In the genomic region with DNA sequence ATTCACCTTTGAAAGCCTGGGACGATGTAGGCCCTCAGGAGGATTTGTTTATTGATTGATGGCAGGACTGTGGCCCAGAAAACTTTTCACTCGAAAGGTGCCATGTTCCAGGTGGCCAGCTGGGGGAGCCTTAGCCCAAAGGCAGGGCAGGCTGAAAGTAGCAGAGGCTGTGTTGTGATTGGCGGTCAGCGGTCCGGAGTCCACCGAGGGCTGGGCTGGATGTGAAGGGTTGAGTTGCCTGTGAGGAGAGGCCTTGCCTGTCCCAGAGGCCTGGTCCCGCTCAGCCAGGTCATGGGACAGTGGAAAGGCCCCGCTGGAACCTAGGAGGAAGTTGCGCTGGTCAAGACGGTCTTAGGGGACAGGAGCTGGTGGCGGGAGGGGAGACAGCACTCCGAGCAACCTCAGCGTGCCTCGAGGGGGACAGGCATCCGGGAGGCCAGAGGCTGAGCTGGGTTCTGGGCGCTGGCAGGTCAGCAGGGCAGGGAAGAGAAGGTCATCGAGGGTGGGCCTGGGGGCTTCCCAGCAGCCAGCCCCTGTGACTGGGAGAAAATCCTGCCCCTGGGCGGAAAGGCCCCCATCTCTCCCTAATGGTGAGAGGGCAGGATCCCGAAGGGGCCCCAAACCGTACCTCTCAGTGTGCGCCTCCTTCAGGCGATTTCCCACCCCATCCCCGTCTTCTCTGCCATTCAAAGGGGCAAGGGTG, we compare ENCODE assay signal across 8 cellular contexts. TPM values are rescaled to one million over a fixed set of nuclear protein-coding genes. Genes with fewer than 3 reads are reported as not detected.
DNase-seq lines count a peak whose midpoint lies in the region; ATAC-seq and TF ChIP-seq lines count a peak whose summit lies in the region.

No MANE protein-coding gene starts in this region.

- H3K9me3 Mint-ChIP-seq in glutamatergic neuron (ENCODE audit: unreplicated experiment): peaks cover 9% of the 10 kb centered on the region

- no peak overlapping the region for H3K27ac ChIP-seq in right atrium auricular region

- no peak overlapping the region for H3K4me3 ChIP-seq in right atrium auricular region

- H3K4me1 ChIP-seq in right atrium auricular region: no peaks in the 10 kb centered on the region

- H3K9me3 ChIP-seq in right atrium auricular region: no peaks in the 10 kb centered on the region

- TF ChIP-seq CTCF in right atrium auricular region (IDR thresholded peaks at IDR 0.05) (peak in 1 of 2 donors; percentile 56), glutamatergic neuron (IDR thresholded peaks at IDR 0.05; ENCODE audit: partially characterized antibody, unreplicated experiment) (peak; percentile 61)

- peaks cover 12% of the 10 kb centered on the region for H3K36me3 Mint-ChIP-seq in glutamatergic neuron (ENCODE audit: unreplicated experiment)

- ATAC-seq in Right ventricle myocardium superior (ENCODE audit: poor library complexity) (peak; percentile 59), HG02642 (IDR thresholded peaks at IDR 0.05; ENCODE audit: poor library complexity, unreplicated experiment) (peak; percentile 84)

- intact Hi-C loops in Right ventricle myocardium superior (cut with DNase I): no loop called here

- no peak overlapping the region for H3K4me3 Mint-ChIP-seq in glutamatergic neuron (ENCODE audit: unreplicated experiment)

- no peaks in the 10 kb centered on the region for H3K27me3 Mint-ChIP-seq in glutamatergic neuron (ENCODE audit: unreplicated experiment)

- no peaks in the 10 kb centered on the region for H3K27me3 ChIP-seq in right atrium auricular region

- H3K4me1 Mint-ChIP-seq in glutamatergic neuron (ENCODE audit: low read depth, unreplicated experiment): no peaks in the 10 kb centered on the region

- no peaks in the 10 kb centered on the region for H3K36me3 ChIP-seq in right atrium auricular region

- no peak overlapping the region for H3K27ac Mint-ChIP-seq in glutamatergic neuron (ENCODE audit: unreplicated experiment)

- peak; percentile 59 for DNase-seq in Right ventricle myocardium superior
- no peak for DNase-seq in right atrium auricular region (ENCODE audit: low spot score)
- peak; percentile 70 for DNase-seq in NCI-H82 (lab: John Stamatoyannopoulos, UW)
- peak; percentile 43 for DNase-seq in activated T-cell treated with anti-CD3 and anti-CD28 coated beads for 48 hours (ENCODE audit: low read depth)
- DNase-seq in glutamatergic neuron: peak; percentile 62
- DNase-seq in stimulated activated CD4-positive, alpha-beta T cell treated with anti-CD3 and anti-CD28 coated beads, Interleukin-2, amount 100 ng/mL, for 24 hours: peak; percentile 55 to 67
- DNase-seq in NCI-H187 treated with DMSO at 0.1 percent for 48 hours (lab: John Stamatoyannopoulos, UW): no peak

RNA-seq across cellular contexts. Expression of a gene that starts 26.3 kb away (rescaled TPM):
- total RNA-seq in Right ventricle myocardium superior (1.9 TPM), right atrium auricular region (not detected), glutamatergic neuron (ENCODE audit: unreplicated experiment) (not detected)

RNA-seq across cellular contexts. Expression of a gene that starts 39.2 kb away (rescaled TPM):
- total RNA-seq in Right ventricle myocardium superior (84.7 TPM), right atrium auricular region (10 to 100 TPM; 49.2 to 55.1 TPM), glutamatergic neuron (ENCODE audit: unreplicated experiment) (70.4 TPM)

RNA-seq across cellular contexts. Expression of a gene that starts 52.0 kb away (rescaled TPM):
- total RNA-seq in Right ventricle myocardium superior (22.5 TPM), right atrium auricular region (10 to 100 TPM; 16.3 to 23.0 TPM), glutamatergic neuron (ENCODE audit: unreplicated experiment) (28.9 TPM)

RNA-seq across cellular contexts. Expression of a gene that starts 52.3 kb away (rescaled TPM):
- 0.65 TPM for total RNA-seq in Right ventricle myocardium superior
- total RNA-seq in right atrium auricular region: 1 to 10 TPM in 1 of 2 donors, under 1 TPM in 1; 0.48 to 1.4 TPM
- 0.51 TPM for total RNA-seq in glutamatergic neuron (ENCODE audit: unreplicated experiment)

Comparison
In these comparisons a context has a peak if more than half of its experiments do, and no peak if none do; other contexts are left out.
1. DNase-seq: peak in Right ventricle myocardium superior (single experiment), NCI-H82 (single experiment), activated T-cell treated with anti-CD3 and anti-CD28 coated beads for 48 hours (single experiment), glutamatergic neuron (single experiment) and stimulated activated CD4-positive, alpha-beta T cell treated with anti-CD3 and anti-CD28 coated beads, Interleukin-2, amount 100 ng/mL, for 24 hours (2 of 2); none in right atrium auricular region (single experiment) and NCI-H187 treated with DMSO at 0.1 percent for 48 hours (single experiment).